Comparison of ENCODE assay signal across 9 cellular contexts in the genomic region with DNA sequence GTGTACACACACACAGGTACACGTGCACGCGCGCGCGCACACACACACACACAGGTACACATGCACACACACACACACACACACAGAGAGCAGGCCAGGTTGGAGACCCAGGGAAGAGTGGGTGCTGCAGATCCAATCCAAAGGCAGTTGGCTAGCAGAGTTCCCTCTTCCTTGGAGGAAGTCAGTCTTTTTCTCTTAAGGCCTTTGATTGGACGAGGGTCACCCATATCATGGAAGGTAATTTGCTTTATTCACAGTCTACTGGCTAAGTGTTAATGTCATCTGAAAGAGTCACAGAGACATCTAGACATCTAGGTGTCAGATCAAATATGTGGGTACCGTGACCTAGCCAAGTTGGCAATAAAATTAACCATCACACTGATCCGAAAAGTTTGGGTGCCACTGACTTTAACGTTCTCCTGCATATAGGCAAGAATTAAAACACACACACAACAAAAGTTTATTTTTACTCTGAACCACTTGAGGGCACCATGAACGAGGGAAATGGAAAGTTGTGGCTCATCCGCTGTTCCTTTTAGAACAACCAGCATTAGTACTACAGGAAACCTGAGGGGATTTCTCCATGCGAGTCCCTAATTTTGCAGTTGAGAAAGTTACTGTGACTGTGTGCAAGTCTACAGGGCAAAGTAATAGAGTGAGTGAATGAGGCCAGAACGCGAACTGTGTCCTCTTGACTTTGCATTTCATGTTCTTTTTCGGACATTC.
DNase-seq lines count a peak whose midpoint lies in the region; ATAC-seq and TF ChIP-seq lines count a peak whose summit lies in the region.
"Had no signal": no experiment of that assay in that cellular context is flagged by ENCODE, and none has a peak within 500 bp of the region (broad histone marks: within the 10 kb centered on the region; RNA-seq: fewer than 3 reads in every experiment).

No MANE protein-coding gene starts in this region.

- no peak overlapping the region for H2BK120ac ChIP-seq in H9 (ENCODE audit: low read depth, low read length, poor library complexity, severe bottlenecking)

- H3K18ac ChIP-seq in H9 (ENCODE audit: insufficient read length, low read depth, low read length): no peak overlapping the region

- TF ChIP-seq RAD21 in neural cell (conservative IDR thresholded peaks at IDR 0.05): peak; percentile 73

- H3K79me2 ChIP-seq in H9 (ENCODE audit: insufficient read depth, low read length): no peaks in the 10 kb centered on the region
- H3K79me2 ChIP-seq in fibroblast of lung (ENCODE audit: control insufficient read depth, insufficient read depth, low read length): no peaks in the 10 kb centered on the region
- H3K79me2 ChIP-seq in neural cell (replicated peaks; ENCODE audit: insufficient read depth, low read length): no peaks in the 10 kb centered on the region

- ATAC-seq in HG02852 (IDR thresholded peaks at IDR 0.05; ENCODE audit: unreplicated experiment): no peak
- ATAC-seq in activated T-cell treated with anti-CD3 and anti-CD28 coated beads, Interleukin-2, amount 50 U/mL, for 4 hours: no peak

- H3K9me3 Mint-ChIP-seq in H9: no peaks in the 10 kb centered on the region
- H3K9me3 Mint-ChIP-seq in activated T-cell treated with anti-CD3 and anti-CD28 coated beads, Interleukin-2, amount 50 U/mL, for 4 hours: no peaks in the 10 kb centered on the region
- H3K9me3 Mint-ChIP-seq: activated naive CD4-positive, alpha-beta T cell treated with anti-CD3 and anti-CD28 coated beads, Interleukin-2, amount 50 U/mL, for 24 hours had no signal

- H3K27me3 Mint-ChIP-seq in H9 (ENCODE audit: low read depth): peaks cover 2% of the 10 kb centered on the region
- peaks cover 22% of the 10 kb centered on the region for H3K27me3 Mint-ChIP-seq in activated T-cell treated with anti-CD3 and anti-CD28 coated beads, Interleukin-2, amount 50 U/mL, for 4 hours (ENCODE audit: low read depth)

- no peaks in the 10 kb centered on the region for H3K36me3 Mint-ChIP-seq in H9 (ENCODE audit: insufficient read depth in 1 of 3, low read depth in 3 of 3)
- H3K36me3 Mint-ChIP-seq in activated T-cell treated with anti-CD3 and anti-CD28 coated beads, Interleukin-2, amount 50 U/mL, for 4 hours (ENCODE audit: insufficient read depth): no peaks in the 10 kb centered on the region
- H3K36me3 Mint-ChIP-seq: activated naive CD4-positive, alpha-beta T cell treated with anti-CD3 and anti-CD28 coated beads, Interleukin-2, amount 50 U/mL, for 24 hours had no signal

- no peak overlapping the region for H2BK20ac ChIP-seq in H9 (ENCODE audit: low read depth, low read length, poor library complexity, severe bottlenecking)

- H2AFZ ChIP-seq in H9 (ENCODE audit: low read length) (no peak overlapping the region), fibroblast of lung (ENCODE audit: low read length) (no peak overlapping the region), neural cell (ENCODE audit: low read depth, low read length) (no peak overlapping the region)

- H3K4me3 Mint-ChIP-seq in H9: no peak overlapping the region
- H3K4me3 Mint-ChIP-seq in activated T-cell treated with anti-CD3 and anti-CD28 coated beads, Interleukin-2, amount 50 U/mL, for 4 hours: no peak overlapping the region
- H3K4me3 Mint-ChIP-seq: activated naive CD4-positive, alpha-beta T cell treated with anti-CD3 and anti-CD28 coated beads, Interleukin-2, amount 50 U/mL, for 24 hours had no signal

- H3F3A ChIP-seq in neural cell (ENCODE audit: insufficient read depth, low read length, poor library complexity, severe bottlenecking): no peaks in the 10 kb centered on the region

- H2BK12ac ChIP-seq in H9 (ENCODE audit: insufficient read length, low read depth, low read length): no peak overlapping the region

- no peak overlapping the region for H3K14ac ChIP-seq in H9 (ENCODE audit: insufficient read depth, low read length)

- H3K9me2 ChIP-seq in neural cell (ENCODE audit: insufficient read depth, low read length): no peaks in the 10 kb centered on the region

- H3T11ph ChIP-seq in H9 (ENCODE audit: low read length): no peak overlapping the region

- no peak overlapping the region for H2BK5ac ChIP-seq in H9 (ENCODE audit: insufficient read length, low read length)

- peaks cover 15% of the 10 kb centered on the region in 2 experiments; a peak in 3 of 4 replicates for H3K4me1 Mint-ChIP-seq in H9
- H3K4me1 Mint-ChIP-seq in activated T-cell treated with anti-CD3 and anti-CD28 coated beads, Interleukin-2, amount 50 U/mL, for 4 hours (ENCODE audit: low read depth): no peaks in the 10 kb centered on the region
- H3K4me1 Mint-ChIP-seq: activated naive CD4-positive, alpha-beta T cell treated with anti-CD3 and anti-CD28 coated beads, Interleukin-2, amount 50 U/mL, for 24 hours had no signal

- H3K4me1 ChIP-seq in H9 (ENCODE audit: insufficient read depth, low read length) (no peaks in the 10 kb centered on the region), fibroblast of lung (ENCODE audit: control insufficient read depth, extremely low read depth, insufficient read depth, low read length) (no peaks in the 10 kb centered on the region)

- no peak overlapping the region for H3K56ac ChIP-seq in H9 (ENCODE audit: insufficient read length, low read depth, low read length)

- no peak overlapping the region for H3K27ac ChIP-seq in H9 (ENCODE audit: insufficient read length, low read depth, low read length)
- no peak overlapping the region for H3K27ac ChIP-seq in fibroblast of lung (ENCODE audit: insufficient read depth, low read length)
- H3K27ac ChIP-seq in neural cell (ENCODE audit: low read length): no peak overlapping the region

- no peaks in the 10 kb centered on the region for H3K79me1 ChIP-seq in H9 (ENCODE audit: insufficient read depth, low read depth, low read length, poor library complexity, severe bottlenecking)

- H4K20me1 ChIP-seq in H9 (ENCODE audit: control insufficient read depth, insufficient read depth, insufficient read length): no peaks in the 10 kb centered on the region
- H4K20me1 ChIP-seq in fibroblast of lung (ENCODE audit: control insufficient read depth, extremely low read depth, insufficient read depth, low read length): no peaks in the 10 kb centered on the region
- H4K20me1 ChIP-seq in neural cell (ENCODE audit: insufficient read depth): no peaks in the 10 kb centered on the region

- H3K4ac ChIP-seq in H9 (ENCODE audit: low read depth, low read length): no peak overlapping the region

- no peak overlapping the region for H4K8ac ChIP-seq in H9 (replicated peaks; ENCODE audit: insufficient read length, low read depth, low read length)

- H4K91ac ChIP-seq in H9 (ENCODE audit: insufficient read length, low read depth, low read length): no peak overlapping the region

- H3K9ac ChIP-seq in H9 (ENCODE audit: extremely low read depth, insufficient read length, low read length) (no peak overlapping the region), fibroblast of lung (ENCODE audit: insufficient read depth, low read length) (no peak overlapping the region), neural cell (ENCODE audit: low read length) (no peak overlapping the region)

- no peak for TF ChIP-seq EP300 in neural cell (conservative IDR thresholded peaks at IDR 0.05; ENCODE audit: poor library complexity, severe bottlenecking)

- WGBS in H9 (ENCODE audit: extremely low coverage, insufficient read length, low lambda C conversion rate): no CpG with 5 or more reads among the region's 16 CpGs

- H3K9me3 ChIP-seq in H9 (ENCODE audit: control insufficient read depth, low read depth, low read length): no peaks in the 10 kb centered on the region
- no peaks in the 10 kb centered on the region for H3K9me3 ChIP-seq in fibroblast of lung (ENCODE audit: control insufficient read depth, insufficient read depth, low read depth, low read length)
- H3K9me3 ChIP-seq in neural cell (ENCODE audit: low read length): no peaks in the 10 kb centered on the region

- no peak overlapping the region for H3K23ac ChIP-seq in H9 (ENCODE audit: insufficient read length, low read depth, low read length)

- H3K4me2 ChIP-seq in H9 (ENCODE audit: insufficient read depth, insufficient read length, low read length) (no peak overlapping the region), fibroblast of lung (ENCODE audit: extremely low read depth, insufficient read depth, low read length) (no peak overlapping the region), neural cell (ENCODE audit: low read length) (no peak overlapping the region)

- DNase-seq in H9 (no peak), NOMO-1 (lab: John Stamatoyannopoulos, UW; ENCODE audit: unreplicated experiment in 2 of 2) (peak; percentile 24 to 27), fibroblast of lung (ENCODE audit: low read depth in 2 of 2) (peak in 1 of 2 donors; percentile 53), NCI-H345 treated with DMSO at 0.1 percent for 48 hours (lab: John Stamatoyannopoulos, UW; ENCODE audit: unreplicated experiment) (no peak)
- DNase-seq in stimulated activated CD4-positive, alpha-beta T cell treated with anti-CD3 and anti-CD28 coated beads, Interleukin-1b, Interleukin-23, amount 100 ng/mL, for 48 hours: no peak
- DNase-seq in activated T-cell treated with anti-CD3 and anti-CD28 coated beads, Interleukin-2, amount 50 U/mL, for 4 hours: no peak

- no peak overlapping the region for H4K5ac ChIP-seq in H9 (ENCODE audit: insufficient read length, low read depth, low read length)

- no peak overlapping the region for H2AK5ac ChIP-seq in H9 (ENCODE audit: insufficient read length, low read length)

- H3K27me3 ChIP-seq in H9 (ENCODE audit: insufficient read depth, low read length) (no peaks in the 10 kb centered on the region), fibroblast of lung (ENCODE audit: control insufficient read depth, insufficient read depth, low read length) (no peaks in the 10 kb centered on the region), neural cell (ENCODE audit: insufficient read depth, low read depth, low read length) (no peaks in the 10 kb centered on the region)

- H3K36me3 ChIP-seq in fibroblast of lung (ENCODE audit: control insufficient read depth, insufficient read depth, low read length): no peaks in the 10 kb centered on the region
- H3K36me3 ChIP-seq in neural cell (ENCODE audit: insufficient read depth, low read length): no peaks in the 10 kb centered on the region

- peak; percentile 59 for TF ChIP-seq CTCF in H9 (conservative IDR thresholded peaks at IDR 0.05)
- TF ChIP-seq CTCF in fibroblast of lung (conservative IDR thresholded peaks at IDR 0.05 in 1 of 2, IDR thresholded peaks at IDR 0.05 in 1 of 2; ENCODE audit: low read depth in 1 of 2, low read length in 2 of 2): peak; percentile 34
- TF ChIP-seq CTCF in neural cell (IDR thresholded peaks at IDR 0.05; ENCODE audit: poor library complexity, severe bottlenecking): peak; percentile 67

- no peak overlapping the region for H2BK15ac ChIP-seq in H9 (ENCODE audit: low read depth, low read length)

- H3K23me2 ChIP-seq in H9 (ENCODE audit: insufficient read length, low read depth, low read length, poor library complexity, severe bottlenecking): no peaks in the 10 kb centered on the region

- no peak overlapping the region for H3K27ac Mint-ChIP-seq in H9
- H3K27ac Mint-ChIP-seq: activated naive CD4-positive, alpha-beta T cell treated with anti-CD3 and anti-CD28 coated beads, Interleukin-2, amount 50 U/mL, for 24 hours had no signal

- no peak overlapping the region for H3K4me3 ChIP-seq in fibroblast of lung (replicated peaks in 1 of 4; ENCODE audit: control extremely low read depth in 1 of 4, insufficient read depth in 1 of 4, low read depth in 3 of 4, low read length in 4 of 4)
- no peak overlapping the region for H3K4me3 ChIP-seq in neural cell (ENCODE audit: low read length)

Comparison
In these comparisons a context has a peak if more than half of its experiments do, and no peak if none do; other contexts are left out.
1. DNase-seq: peak in NOMO-1 (2 of 2); none in H9 (single experiment), stimulated activated CD4-positive, alpha-beta T cell treated with anti-CD3 and anti-CD28 coated beads, Interleukin-1b, Interleukin-23, amount 100 ng/mL, for 48 hours (single experiment), NCI-H345 treated with DMSO at 0.1 percent for 48 hours (single experiment) and activated T-cell treated with anti-CD3 and anti-CD28 coated beads, Interleukin-2, amount 50 U/mL, for 4 hours (single experiment).
2. Peak in every context shown above with its lines, with median percentiles within 50 percentile points of each other: CTCF ChIP-seq.